In the genomic region with DNA sequence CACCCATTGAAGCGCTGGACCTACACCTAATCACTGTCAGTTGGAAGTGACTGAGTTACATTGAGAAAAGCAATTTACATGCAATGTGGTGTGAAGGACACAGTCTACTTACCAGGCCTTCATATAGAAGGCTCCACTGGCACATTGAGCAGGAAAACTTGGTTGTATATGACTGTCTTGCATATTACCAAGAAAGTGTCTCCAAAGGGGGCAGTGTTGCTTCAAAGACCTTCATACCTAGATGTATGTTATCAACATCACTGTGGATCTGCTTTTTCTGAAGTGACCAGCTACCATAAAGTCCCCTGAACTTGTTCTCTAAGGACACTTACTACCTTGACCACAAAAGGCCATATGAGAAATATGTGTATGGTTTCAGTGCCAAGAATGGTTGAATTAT, we compare ENCODE assay signal across 10 cellular contexts.
DNase-seq lines count a peak whose midpoint lies in the region; ATAC-seq and TF ChIP-seq lines count a peak whose summit lies in the region.
"Had no signal": no experiment of that assay in that cellular context is flagged by ENCODE, and none has a peak within 500 bp of the region (broad histone marks: within the 10 kb centered on the region; RNA-seq: fewer than 3 reads in every experiment).

No MANE protein-coding gene starts in this region.

- H3K79me2 ChIP-seq in SK-N-SH (ENCODE audit: insufficient read depth), result no peaks in the 10 kb centered on the region
- no peaks in the 10 kb centered on the region for H3K79me2 ChIP-seq in neural progenitor cell (ENCODE audit: low read depth)

- H3K9me3 ChIP-seq in SK-N-SH, result no peaks in the 10 kb centered on the region
- H3K9me3 ChIP-seq in neural progenitor cell (ENCODE audit: low read depth), result no peaks in the 10 kb centered on the region
- H3K9me3 ChIP-seq: BLaER1 had no signal

- H2AFZ ChIP-seq in SK-N-SH (ENCODE audit: low read depth) (no peak overlapping the region), neural progenitor cell (replicated peaks) (no peak overlapping the region)

- ATAC-seq in SK-N-SH treated with all-trans-retinoic acid at 6 μM for 48 hours (0 out of 3 replicates have a peak, but pooled peaks have one; percentile 36), HG02798 (IDR thresholded peaks at IDR 0.05; ENCODE audit: poor library complexity, unreplicated experiment) (peak; percentile 63), HG02970 (IDR thresholded peaks at IDR 0.05; ENCODE audit: low FRiP score, unreplicated experiment) (no peak)
- peak; percentile 92 for ATAC-seq in activated CD8-positive, alpha-beta T cell treated with anti-CD3 and anti-CD28 coated beads, Interleukin-2, amount 10 ng/mL, durations not matched to agents 7 days and 5 days

- H4K20me1 ChIP-seq in SK-N-SH (ENCODE audit: insufficient read depth) (no peaks in the 10 kb centered on the region), neural progenitor cell (ENCODE audit: low read depth) (peaks cover 6% of the 10 kb centered on the region)
- H4K20me1 ChIP-seq: BLaER1 had no signal

- DNase-seq in SK-N-SH (no peak), neural progenitor cell (ENCODE audit: low spot score) (no peak), 8988T (no peak), NCI-H1417 treated with DMSO at 0.1 percent for 48 hours (lab: John Stamatoyannopoulos, UW) (no peak)
- DNase-seq in activated CD8-positive, alpha-beta T cell treated with anti-CD3 and anti-CD28 coated beads, Interleukin-2, amount 10 ng/mL, durations not matched to agents 7 days and 5 days, result peak; percentile 79
- DNase-seq: IMR-90 had no signal

- no peak overlapping the region for H3K27ac Mint-ChIP-seq in activated CD8-positive, alpha-beta T cell treated with anti-CD3 and anti-CD28 coated beads, Interleukin-2, amount 10 ng/mL, durations not matched to agents 7 days and 5 days
- H3K27ac Mint-ChIP-seq in neural progenitor cell, result no peak overlapping the region

- TF ChIP-seq CTCF in SK-N-SH (IDR thresholded peaks at IDR 0.05) (no peak; the same call in 1 of the 2 replicates), neural progenitor cell (IDR thresholded peaks at IDR 0.05) (peak; percentile 23)

- no peak overlapping the region for H3K4me3 Mint-ChIP-seq in activated CD8-positive, alpha-beta T cell treated with anti-CD3 and anti-CD28 coated beads, Interleukin-2, amount 10 ng/mL, durations not matched to agents 7 days and 5 days
- no peak overlapping the region for H3K4me3 Mint-ChIP-seq in neural progenitor cell

- H3K27ac ChIP-seq in SK-N-SH (ENCODE audit: low read depth in 2 of 2, low read length in 1 of 2) (no peak overlapping the region), neural progenitor cell (no peak overlapping the region)
- H3K27ac ChIP-seq: BLaER1 had no signal

- no peaks in the 10 kb centered on the region; a peak in 1 of 4 replicates for H3K4me1 ChIP-seq in SK-N-SH (ENCODE audit: control insufficient read depth in 1 of 2, insufficient read depth in 2 of 2, low read depth in 1 of 2, low read length in 1 of 2)
- peaks cover 2% of the 10 kb centered on the region for H3K4me1 ChIP-seq in neural progenitor cell
- H3K4me1 ChIP-seq: BLaER1 had no signal

- no peak for TF ChIP-seq EP300 in SK-N-SH (IDR thresholded peaks at IDR 0.05; ENCODE audit: borderline replicate concordance in 1 of 2, low read depth in 1 of 2, low read length in 1 of 2)

- H3K4me2 ChIP-seq in SK-N-SH (no peak overlapping the region), neural progenitor cell (no peak overlapping the region)
- H3K4me2 ChIP-seq: BLaER1 had no signal

- POLR2A ChIA-PET in SK-N-SH (lab: Yijun Ruan, JAX), result no interaction called here
- POLR2A ChIA-PET in activated CD8-positive, alpha-beta T cell treated with anti-CD3 and anti-CD28 coated beads, Interleukin-2, amount 10 ng/mL, durations not matched to agents 7 days and 5 days (lab: Charles Lee), result interaction anchor here (0.7 to 1.5 kb wide), 3 partner anchors 37 to 64 kb away, joined by 3 to 14 read pairs (median 3); a partner anchor contains a TSS

- H3K36me3 ChIP-seq in SK-N-SH (replicated peaks in 1 of 2; ENCODE audit: control insufficient read depth in 1 of 2, insufficient read depth in 2 of 2, low read length in 1 of 2), result no peaks in the 10 kb centered on the region
- H3K36me3 ChIP-seq in neural progenitor cell, result no peaks in the 10 kb centered on the region
- H3K36me3 ChIP-seq: BLaER1 had no signal

- TF ChIP-seq RAD21 in SK-N-SH (IDR thresholded peaks at IDR 0.05; ENCODE audit: low read length), result no peak

- H3F3A ChIP-seq in SK-N-SH (replicated peaks; ENCODE audit: insufficient read depth) (no peaks in the 10 kb centered on the region), neural progenitor cell (ENCODE audit: low read depth) (no peaks in the 10 kb centered on the region)

- peaks cover 42% of the 10 kb centered on the region for H3K4me1 Mint-ChIP-seq in activated CD8-positive, alpha-beta T cell treated with anti-CD3 and anti-CD28 coated beads, Interleukin-2, amount 10 ng/mL, durations not matched to agents 7 days and 5 days (ENCODE audit: low read depth)
- peaks cover 14% of the 10 kb centered on the region for H3K4me1 Mint-ChIP-seq in neural progenitor cell

- peaks cover 15% of the 10 kb centered on the region for H3K36me3 Mint-ChIP-seq in activated CD8-positive, alpha-beta T cell treated with anti-CD3 and anti-CD28 coated beads, Interleukin-2, amount 10 ng/mL, durations not matched to agents 7 days and 5 days (ENCODE audit: low read depth)
- H3K36me3 Mint-ChIP-seq in neural progenitor cell, result peaks cover 21% of the 10 kb centered on the region

- H3K4me3 ChIP-seq in SK-N-SH (ENCODE audit: low read depth in 2 of 2, low read length in 1 of 2), result no peak overlapping the region
- no peak overlapping the region for H3K4me3 ChIP-seq in neural progenitor cell
- H3K4me3 ChIP-seq: BLaER1 had no signal

- H3K27me3 Mint-ChIP-seq in activated CD8-positive, alpha-beta T cell treated with anti-CD3 and anti-CD28 coated beads, Interleukin-2, amount 10 ng/mL, durations not matched to agents 7 days and 5 days (ENCODE audit: low read depth), result no peaks in the 10 kb centered on the region
- H3K27me3 Mint-ChIP-seq in neural progenitor cell (ENCODE audit: insufficient read depth, low read depth), result no peaks in the 10 kb centered on the region

- H3K9me2 ChIP-seq in SK-N-SH, result no peaks in the 10 kb centered on the region

- CTCF ChIA-PET in SK-N-SH (lab: Yijun Ruan, JAX), result interaction anchor here (0.7 to 1.0 kb wide), 3 partner anchors 10 to 63 kb away, joined by 3 to 4 read pairs (median 3); no protein-coding TSS in a partner anchor
- CTCF ChIA-PET in activated CD8-positive, alpha-beta T cell treated with anti-CD3 and anti-CD28 coated beads, Interleukin-2, amount 10 ng/mL, durations not matched to agents 7 days and 5 days (lab: Charles Lee), result interaction anchor here (0.8 to 4.6 kb wide), 31 partner anchors 9 to 796 kb away, joined by 3 to 142 read pairs (median 6); a partner anchor contains a TSS

- H3K9ac ChIP-seq in SK-N-SH (no peak overlapping the region), neural progenitor cell (no peak overlapping the region)
- H3K9ac ChIP-seq: BLaER1 had no signal

- WGBS in SK-N-SH (ENCODE audit: low lambda C conversion rate), result 73% methylated on average over 1 of the region's 1 CpG

- H3K27me3 ChIP-seq in SK-N-SH (ENCODE audit: insufficient read depth) (no peaks in the 10 kb centered on the region), neural progenitor cell (no peaks in the 10 kb centered on the region)
- H3K27me3 ChIP-seq: BLaER1 had no signal

- no peaks in the 10 kb centered on the region for H3K9me3 Mint-ChIP-seq in activated CD8-positive, alpha-beta T cell treated with anti-CD3 and anti-CD28 coated beads, Interleukin-2, amount 10 ng/mL, durations not matched to agents 7 days and 5 days (ENCODE audit: insufficient read depth)
- no peaks in the 10 kb centered on the region for H3K9me3 Mint-ChIP-seq in neural progenitor cell

TF ChIP-seq in SK-N-SH treated with all-trans-retinoic acid at 6 μM for 48 hours, 23 proteins besides CTCF, POLR2A, EP300 and RAD21 (continues in another document):
- no peak for TF ChIP-seq ZNF70 (CRISPR knock-in tag; IDR thresholded peaks at IDR 0.05)
- TF ChIP-seq ZNF565 (CRISPR knock-in tag; conservative IDR thresholded peaks at IDR 0.05; ENCODE audit: low read depth), result no peak
- TF ChIP-seq RARB (CRISPR knock-in tag; IDR thresholded peaks at IDR 0.05), result no peak
- TF ChIP-seq ZNF8 (CRISPR knock-in tag; IDR thresholded peaks at IDR 0.05), result no peak
- no peak for TF ChIP-seq PPARA (CRISPR knock-in tag; IDR thresholded peaks at IDR 0.05; ENCODE audit: borderline replicate concordance)
- TF ChIP-seq SNAI2 (CRISPR knock-in tag; IDR thresholded peaks at IDR 0.05), result no peak

TF ChIP-seq in SK-N-SH, 30 proteins besides CTCF, POLR2A, EP300 and RAD21:
- TF ChIP-seq FOSL2 (IDR thresholded peaks at IDR 0.05; ENCODE audit: borderline replicate concordance, low read depth) (no peak), MEF2A (IDR thresholded peaks at IDR 0.05; ENCODE audit: borderline replicate concordance, low read depth) (no peak), RCOR1 (IDR thresholded peaks at IDR 0.05; ENCODE audit: low read length) (no peak)
